ENCODE assay signal across 9 cellular contexts in genomic region chr19:46579286-46579944, GRCh38. TPM values are rescaled to one million over a fixed set of nuclear protein-coding genes. Genes with fewer than 3 reads are reported as not detected.
A peak's percentile ranks its signal among the peaks of the same experiment; 100 is the strongest.
DNase-seq lines count a peak whose midpoint lies in the region; ATAC-seq, FAIRE-seq and TF ChIP-seq lines count a peak whose summit lies in the region.
"Had no signal": no experiment of that assay in that cellular context is flagged by ENCODE, and none has a peak within 500 bp of the region (broad histone marks: within the 10 kb centered on the region; RNA-seq: fewer than 3 reads in every experiment).

No MANE protein-coding gene starts in this region.

- no peaks in the 10 kb centered on the region for H3K36me3 Mint-ChIP-seq in CD8-positive, alpha-beta memory T cell
- no peaks in the 10 kb centered on the region for H3K36me3 Mint-ChIP-seq in neural progenitor cell

- H3K27me3 ChIP-seq in CD8-positive, alpha-beta memory T cell (ENCODE audit: insufficient read depth, low read length, poor library complexity, severe bottlenecking) = no peaks in the 10 kb centered on the region
- H3K27me3 ChIP-seq in Loucy (ENCODE audit: insufficient read depth, low read length, poor library complexity, severe bottlenecking) (no peaks in the 10 kb centered on the region), GM12878 (replicated peaks in 1 of 2; ENCODE audit: control insufficient read depth in 2 of 2, insufficient read depth in 2 of 2, low read length in 1 of 2) (no peaks in the 10 kb centered on the region), neural progenitor cell (peaks cover 12% of the 10 kb centered on the region), stomach (no peaks in the 10 kb centered on the region)

- POLR2A ChIA-PET in CD8-positive, alpha-beta memory T cell (lab: Charles Lee) = no interaction called here
- POLR2A ChIA-PET in GM12878 (lab: Charles Lee) = no interaction called here

- peak; percentile 76 for TF ChIP-seq CTCF in Loucy (conservative IDR thresholded peaks at IDR 0.05; ENCODE audit: low read length)
- no peak for TF ChIP-seq CTCF in GM12878 (IDR thresholded peaks at IDR 0.05 in 2 of 3, conservative IDR thresholded peaks at IDR 0.05 in 1 of 3; ENCODE audit: control insufficient read depth in 2 of 3, extremely low read depth in 1 of 3, insufficient read depth in 1 of 3, low read depth in 3 of 3, low read length in 3 of 3)
- TF ChIP-seq CTCF in neural progenitor cell (IDR thresholded peaks at IDR 0.05) = peak; percentile 68
- TF ChIP-seq CTCF in stomach (IDR thresholded peaks at IDR 0.05) = peak in 1 of 7 experiments; percentile 15

- WGBS in GM12878 (ENCODE audit: insufficient coverage, insufficient replicate concordance, low lambda C conversion rate, missing lambda C conversion rate) = 52% methylated on average over 10 of the region's 10 CpGs
- 46 to 74% (median 59%) methylated on average over 10 of the region's 10 CpGs for WGBS in stomach, 5 donors

- H3K27ac Mint-ChIP-seq in CD8-positive, alpha-beta memory T cell = peak overlapping the region in 2 of 8 donors; percentile 51 to 52
- H3K27ac Mint-ChIP-seq in neural progenitor cell = no peak overlapping the region

- SMC1A ChIA-PET in GM12878 (lab: Charles Lee; ENCODE audit: uncharacterized antibody, unreplicated experiment) = no interaction called here

- H3K79me2 ChIP-seq in Loucy (ENCODE audit: insufficient read depth, low read length) (no peaks in the 10 kb centered on the region), GM12878 (ENCODE audit: control insufficient read depth, insufficient read depth, low read length) (no peaks in the 10 kb centered on the region), neural progenitor cell (ENCODE audit: low read depth) (no peaks in the 10 kb centered on the region)

- H3K4me3 ChIP-seq in CD8-positive, alpha-beta memory T cell (ENCODE audit: low read length) = no peak overlapping the region
- H3K4me3 ChIP-seq in Loucy (ENCODE audit: low read length, poor library complexity, severe bottlenecking) (no peak overlapping the region), GM12878 (no peak overlapping the region), neural progenitor cell (no peak overlapping the region), stomach (no peak overlapping the region)
- H3K4me3 ChIP-seq: lung had no signal

- ATAC-seq in GM12878 = no peak
- ATAC-seq in GM19455 (IDR thresholded peaks at IDR 0.05; ENCODE audit: unreplicated experiment) = no peak
- no peak for ATAC-seq in esophagus mucosa

- no peak overlapping the region for H3K4me3 Mint-ChIP-seq in CD8-positive, alpha-beta memory T cell
- no peak overlapping the region for H3K4me3 Mint-ChIP-seq in neural progenitor cell

- H3K4me1 Mint-ChIP-seq in CD8-positive, alpha-beta memory T cell = peaks cover 4 to 13% (median 11%) of the 10 kb centered on the region in 3 donors
- peaks cover 4% of the 10 kb centered on the region for H3K4me1 Mint-ChIP-seq in neural progenitor cell

- H3K36me3 ChIP-seq in CD8-positive, alpha-beta memory T cell (ENCODE audit: insufficient read depth, low read length) = no peaks in the 10 kb centered on the region
- H3K36me3 ChIP-seq in Loucy (ENCODE audit: insufficient read depth, low read length) (no peaks in the 10 kb centered on the region), GM12878 (ENCODE audit: control insufficient read depth in 2 of 2, insufficient read depth in 2 of 2, low read length in 1 of 2) (no peaks in the 10 kb centered on the region), neural progenitor cell (no peaks in the 10 kb centered on the region), stomach (no peaks in the 10 kb centered on the region)

- no peak overlapping the region for H3K9ac ChIP-seq in Loucy (ENCODE audit: low read depth, low read length, poor library complexity, severe bottlenecking)
- no peak overlapping the region for H3K9ac ChIP-seq in GM12878 (ENCODE audit: control insufficient read depth, insufficient read depth, low read length)
- no peak overlapping the region for H3K9ac ChIP-seq in neural progenitor cell

- intact Hi-C loops in GM12878 (cut with micrococcal nuclease; ENCODE audit: unreplicated experiment) (no loop called here), stomach (cut with DNase I; ENCODE audit: low total_unique reads) (no loop called here)

- CTCF ChIA-PET in CD8-positive, alpha-beta memory T cell (lab: Charles Lee) = interaction anchor here (1.1 kb wide), 1 partner anchor 41 kb away, joined by 3 read pairs; no protein-coding TSS in a partner anchor
- CTCF ChIA-PET in GM12878 (lab: Yijun Ruan, JAX) = no interaction called here

- no peak overlapping the region for H3K4me2 ChIP-seq in Loucy (ENCODE audit: low read depth, low read length, poor library complexity, severe bottlenecking)
- H3K4me2 ChIP-seq in GM12878 (ENCODE audit: control insufficient read depth, insufficient read depth) = no peak overlapping the region
- H3K4me2 ChIP-seq in neural progenitor cell = no peak overlapping the region

- H2AFZ ChIP-seq in Loucy (ENCODE audit: low read length) (no peak overlapping the region), GM12878 (ENCODE audit: control insufficient read depth, low read depth, low read length) (no peak overlapping the region), neural progenitor cell (replicated peaks) (no peak overlapping the region)

- peaks cover 4% of the 10 kb centered on the region for H3K4me1 ChIP-seq in CD8-positive, alpha-beta memory T cell (ENCODE audit: insufficient read depth, low read length)
- H3K4me1 ChIP-seq in Loucy (ENCODE audit: insufficient read depth, low read length, poor library complexity, severe bottlenecking) (peaks cover 6% of the 10 kb centered on the region), GM12878 (ENCODE audit: control insufficient read depth, insufficient read depth, low read length) (no peaks in the 10 kb centered on the region), neural progenitor cell (peaks cover 2% of the 10 kb centered on the region), stomach (no peaks in the 10 kb centered on the region)

- no peak for TF ChIP-seq RAD21 in GM12878 (IDR thresholded peaks at IDR 0.05; ENCODE audit: insufficient read depth, low read depth, low read length)

- FAIRE-seq in GM12878 (lab: Jason Lieb, UNC) = no peak

- H4K20me1 ChIP-seq in Loucy (ENCODE audit: insufficient read depth, low read length, poor library complexity, severe bottlenecking) = no peaks in the 10 kb centered on the region
- H4K20me1 ChIP-seq in GM12878 (ENCODE audit: control insufficient read depth, insufficient read depth) = no peaks in the 10 kb centered on the region
- no peaks in the 10 kb centered on the region for H4K20me1 ChIP-seq in neural progenitor cell (ENCODE audit: low read depth)

- H3K9me2 ChIP-seq in Loucy (replicated peaks; ENCODE audit: low read depth, low read length) = no peaks in the 10 kb centered on the region

- peak; percentile 15 to 51 (median 21) for DNase-seq in CD8-positive, alpha-beta memory T cell
- no peak for DNase-seq in GM12878 (ENCODE audit: low read depth, low spot score)
- DNase-seq in neural progenitor cell (ENCODE audit: low spot score) = peak; percentile 55
- no peak for DNase-seq in stomach
- no peak for DNase-seq in NCI-H446 treated with DMSO at 0.1 percent for 48 hours (lab: John Stamatoyannopoulos, UW)

- in situ Hi-C loops in GM12878 (cut with MboI) = no loop called here

- no peaks in the 10 kb centered on the region for H3K9me3 ChIP-seq in CD8-positive, alpha-beta memory T cell (ENCODE audit: low read length)
- H3K9me3 ChIP-seq in Loucy (ENCODE audit: insufficient read depth, low read depth, low read length) = no peaks in the 10 kb centered on the region
- no peaks in the 10 kb centered on the region for H3K9me3 ChIP-seq in GM12878 (replicated peaks; ENCODE audit: control insufficient read depth, insufficient read depth, low read length)
- H3K9me3 ChIP-seq in neural progenitor cell (ENCODE audit: low read depth) = no peaks in the 10 kb centered on the region
- no peaks in the 10 kb centered on the region for H3K9me3 ChIP-seq in stomach

- no TSS peak for BruUV-seq in GM12878 (replicated peaks; lab: Mats Ljungman, UMichigan)

- peaks cover under 1 to 5% of the 10 kb centered on the region in 2 donors for H3K27me3 Mint-ChIP-seq in CD8-positive, alpha-beta memory T cell
- peaks cover 11% of the 10 kb centered on the region for H3K27me3 Mint-ChIP-seq in neural progenitor cell (ENCODE audit: insufficient read depth, low read depth)

- no peak overlapping the region for H3K27ac ChIP-seq in CD8-positive, alpha-beta memory T cell (ENCODE audit: low read depth, low read length)
- H3K27ac ChIP-seq in GM12878 (ENCODE audit: control insufficient read depth, insufficient read depth) (no peak overlapping the region), neural progenitor cell (no peak overlapping the region), stomach (no peak overlapping the region)

- TF ChIP-seq POLR2A in GM12878 (IDR thresholded peaks at IDR 0.05; ENCODE audit: low read depth, low read length) = no peak
- no peak for TF ChIP-seq POLR2A in stomach (IDR thresholded peaks at IDR 0.05)

- H3K9me3 Mint-ChIP-seq in CD8-positive, alpha-beta memory T cell = no peaks in the 10 kb centered on the region
- H3K9me3 Mint-ChIP-seq in neural progenitor cell = peaks cover 2% of the 10 kb centered on the region

- no peak for TF ChIP-seq EP300 in GM12878 (IDR thresholded peaks at IDR 0.05; ENCODE audit: borderline replicate concordance in 1 of 2, control insufficient read depth in 1 of 2, low read depth in 2 of 2, low read length in 2 of 2)
- TF ChIP-seq EP300 in stomach (IDR thresholded peaks at IDR 0.05) = no peak

- H3F3A ChIP-seq in Loucy (ENCODE audit: low read depth) (no peaks in the 10 kb centered on the region), neural progenitor cell (ENCODE audit: low read depth) (peaks cover under 1% of the 10 kb centered on the region)

- RAD21 ChIA-PET in GM12878 (lab: Charles Lee; ENCODE audit: unreplicated experiment) = no interaction called here

RNA-seq across cellular contexts. Expression of gene CALM3, which starts 21.7 kb away (rescaled TPM):
- 100 to 1,000 TPM; 465 to 493 TPM for total RNA-seq in CD8-positive, alpha-beta memory T cell
- 168 TPM for polyA plus RNA-seq in CD8-positive, alpha-beta memory T cell
- 54.7 and 60.8 TPM in 2 replicates for total RNA-seq in GM12878 (2013; cell fraction: nucleolus; rRNA removed)
- 177 and 178 TPM in 2 replicates for total RNA-seq in GM12878 (2014; rRNA removed)
- total RNA-seq in GM12878 (2014; rRNA removed; fragmentation: Illumina TruSeq; extraction: Trizol) = 197 and 205 TPM in 2 replicates
- 371 and 375 TPM in 2 replicates for total RNA-seq in GM12878 (2021)
- polyA plus RNA-seq in GM12878 (2011; ENCODE audit: low read depth) = 291 TPM
- 733 and 849 TPM in 2 replicates for polyA plus RNA-seq in GM12878 (2011; rRNA removed)
- 498 and 585 TPM in 2 replicates for polyA plus RNA-seq in GM12878 (2011; cell fraction: cytosol; rRNA removed)
- 422 and 445 TPM in 2 replicates for polyA plus RNA-seq in GM12878 (2011; cell fraction: nucleus; rRNA removed)
- 373 and 454 TPM in 2 replicates for polyA plus RNA-seq in GM12878 (2012)
- 338 and 393 TPM in 2 replicates for polyA plus RNA-seq in GM12878 (2014; fragmentation: Illumina TruSeq; extraction: Trizol)
- 100 to 1,000 TPM; 164 to 202 TPM for polyA plus RNA-seq in GM12878 (2014; fragmentation: Nextera tagmentation; extraction: Ambion mirVana)
- 346 and 407 TPM in 2 replicates for polyA plus RNA-seq in GM12878 (2014; rRNA removed)
- polyA plus RNA-seq in GM12878 (2016; fragmentation: Nextera tagmentation; extraction: Ambion mirVana) = 100 to 1,000 TPM; 349 to 375 TPM
- 226 and 423 TPM in 2 replicates for polyA minus RNA-seq in GM12878 (2011; rRNA and poly(A)+ RNA removed)
- polyA minus RNA-seq in GM12878 (2011; cell fraction: cytosol; rRNA and poly(A)+ RNA removed) = 89.3 and 102 TPM in 2 replicates
- polyA minus RNA-seq in GM12878 (2011; cell fraction: nucleus; rRNA and poly(A)+ RNA removed) = 49.6 and 52.8 TPM in 2 replicates
- 373 and 403 TPM in 2 replicates for total RNA-seq in neural progenitor cell (ENCODE audit: low replicate concordance)
- total RNA-seq in stomach = 100 to 1,000 TPM in 4 of 5 donors, 10 to 100 TPM in 1; 94.7 to 147 (median 106) TPM
- 100 to 1,000 TPM in 2 of 3 donors, 10 to 100 TPM in 1; 84.2 to 203 (median 174) TPM for polyA plus RNA-seq in stomach
- 109 TPM for total RNA-seq in esophagus mucosa

RNA-seq across cellular contexts. Expression of gene PTGIR, which starts 45.5 kb away (rescaled TPM):
- total RNA-seq in CD8-positive, alpha-beta memory T cell = 10 to 100 TPM; 17.7 to 18.4 TPM
- not detected for polyA plus RNA-seq in CD8-positive, alpha-beta memory T cell
- 66.6 and 83.6 TPM in 2 replicates for total RNA-seq in GM12878 (2013; cell fraction: nucleolus; rRNA removed)
- 16.3 and 16.7 TPM in 2 replicates for total RNA-seq in GM12878 (2014; rRNA removed)
- 5.4 and 6.5 TPM in 2 replicates for total RNA-seq in GM12878 (2014; rRNA removed; fragmentation: Illumina TruSeq; extraction: Trizol)
- total RNA-seq in GM12878 (2021) = 14.7 and 17.9 TPM in 2 replicates
- polyA plus RNA-seq in GM12878 (2011; ENCODE audit: low read depth) = 3.2 TPM
- 9.9 and 15.2 TPM in 2 replicates for polyA plus RNA-seq in GM12878 (2011; rRNA removed)
- 19.4 and 32.9 TPM in 2 replicates for polyA plus RNA-seq in GM12878 (2011; cell fraction: cytosol; rRNA removed)
- 48.5 and 57.6 TPM in 2 replicates for polyA plus RNA-seq in GM12878 (2011; cell fraction: nucleus; rRNA removed)
- 7.5 and 9.5 TPM in 2 replicates for polyA plus RNA-seq in GM12878 (2012)
- polyA plus RNA-seq in GM12878 (2014; fragmentation: Illumina TruSeq; extraction: Trizol) = 3.9 and 6.7 TPM in 2 replicates
- polyA plus RNA-seq in GM12878 (2014; fragmentation: Nextera tagmentation; extraction: Ambion mirVana) = 1 to 10 TPM in 1 of 2 experiments, under 1 TPM in 1; 0.34 to 1.5 TPM
- polyA plus RNA-seq in GM12878 (2014; rRNA removed) = 25.8 and 29.1 TPM in 2 replicates
- 10 to 100 TPM in 1 of 2 experiments, 1 to 10 TPM in 1; 9.7 to 10.1 TPM for polyA plus RNA-seq in GM12878 (2016; fragmentation: Nextera tagmentation; extraction: Ambion mirVana)
- 7.6 and 15.0 TPM in 2 replicates for polyA minus RNA-seq in GM12878 (2011; rRNA and poly(A)+ RNA removed)
- 3.5 and 5.6 TPM in 2 replicates for polyA minus RNA-seq in GM12878 (2011; cell fraction: cytosol; rRNA and poly(A)+ RNA removed)
- 6.2 and 14.4 TPM in 2 replicates for polyA minus RNA-seq in GM12878 (2011; cell fraction: nucleus; rRNA and poly(A)+ RNA removed)
- not detected in 2 replicates for total RNA-seq in neural progenitor cell (ENCODE audit: low replicate concordance)
- 1 to 10 TPM in 3 of 5 donors, not detected in 2; 1.8 to 6.7 (median 5.8) TPM for total RNA-seq in stomach
- polyA plus RNA-seq in stomach = 1 to 10 TPM; 1.6 to 1.7 (median 1.6) TPM
- 0.12 TPM for total RNA-seq in esophagus mucosa

RNA-seq across cellular contexts. Expression of gene GNG8, which starts 56.6 kb away (rescaled TPM):
- 1 to 10 TPM; 9.0 TPM for total RNA-seq in CD8-positive, alpha-beta memory T cell
- not detected for polyA plus RNA-seq in CD8-positive, alpha-beta memory T cell
- not detected in 2 replicates for total RNA-seq in GM12878 (2013; cell fraction: nucleolus; rRNA removed)
- not detected in 2 replicates for total RNA-seq in GM12878 (2014; rRNA removed)
- not detected in 2 replicates for total RNA-seq in GM12878 (2014; rRNA removed; fragmentation: Illumina TruSeq; extraction: Trizol)
- total RNA-seq in GM12878 (2021) = not detected in 2 replicates
- polyA plus RNA-seq in GM12878 (2011; ENCODE audit: low read depth) = not detected
- polyA plus RNA-seq in GM12878 (2011; rRNA removed) = 1.2 TPM in 1 of 2 replicates, not detected in the other
- not detected in 2 replicates for polyA plus RNA-seq in GM12878 (2011; cell fraction: cytosol; rRNA removed)
- polyA plus RNA-seq in GM12878 (2011; cell fraction: nucleus; rRNA removed) = not detected in 2 replicates
- 10.6 TPM in 1 of 2 replicates, not detected in the other for polyA plus RNA-seq in GM12878 (2012)
- not detected in 2 replicates for polyA plus RNA-seq in GM12878 (2014; fragmentation: Illumina TruSeq; extraction: Trizol)
- 1 to 10 TPM; 4.1 to 6.6 TPM for polyA plus RNA-seq in GM12878 (2014; fragmentation: Nextera tagmentation; extraction: Ambion mirVana)
- not detected in 2 replicates for polyA plus RNA-seq in GM12878 (2014; rRNA removed)
- polyA plus RNA-seq in GM12878 (2016; fragmentation: Nextera tagmentation; extraction: Ambion mirVana) = 1 to 10 TPM in 1 of 2 experiments, not detected in 1; 1.3 TPM
- polyA minus RNA-seq in GM12878 (2011; rRNA and poly(A)+ RNA removed) = not detected in 2 replicates
- not detected in 2 replicates for polyA minus RNA-seq in GM12878 (2011; cell fraction: cytosol; rRNA and poly(A)+ RNA removed)
- not detected in 2 replicates for polyA minus RNA-seq in GM12878 (2011; cell fraction: nucleus; rRNA and poly(A)+ RNA removed)
- not detected in 2 replicates for total RNA-seq in neural progenitor cell (ENCODE audit: low replicate concordance)
- total RNA-seq in stomach = not detected
- polyA plus RNA-seq in stomach = not detected
- total RNA-seq in esophagus mucosa = not detected
- total RNA-seq: lung had no signal
- polyA plus RNA-seq: lung had no signal

Comparison
In these comparisons a context has a peak if more than half of its experiments do, and no peak if none do; other contexts are left out.
1. DNase-seq: peak in CD8-positive, alpha-beta memory T cell (5 of 5) and neural progenitor cell (single experiment); none in GM12878 (single experiment), stomach (single experiment) and NCI-H446 treated with DMSO at 0.1 percent for 48 hours (single experiment).
2. CTCF ChIP-seq: peak in Loucy (single experiment) and neural progenitor cell (single experiment); none in GM12878 (0 of 3).